11 cellular contexts compared by ENCODE assay signal in the genomic region with DNA sequence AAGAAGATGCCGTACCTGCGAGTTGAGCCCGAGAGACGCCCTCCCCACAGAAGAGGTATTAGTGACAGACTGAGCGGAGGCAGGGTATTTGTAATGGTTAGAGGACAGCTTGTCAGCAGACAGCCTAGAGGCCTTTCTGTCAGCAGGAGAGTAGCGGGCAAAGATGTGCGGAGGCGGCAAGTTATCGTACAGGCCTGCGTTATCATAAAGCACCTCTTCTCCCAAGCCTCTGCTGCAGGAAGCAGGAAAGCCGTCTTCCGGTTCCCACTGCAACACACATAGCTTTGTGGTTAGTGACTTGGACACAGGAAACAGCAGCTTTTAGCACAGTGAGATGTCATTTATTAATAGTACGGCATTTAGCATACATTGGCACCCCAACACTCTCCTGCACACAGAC.
DNase-seq lines count a peak whose midpoint lies in the region; ATAC-seq and TF ChIP-seq lines count a peak whose summit lies in the region.
"Had no signal": no experiment of that assay in that cellular context is flagged by ENCODE, and none has a peak within 500 bp of the region (broad histone marks: within the 10 kb centered on the region; RNA-seq: fewer than 3 reads in every experiment).

No MANE protein-coding gene starts in this region.

- TF ChIP-seq CTCF in cardiac muscle cell (IDR thresholded peaks at IDR 0.05; ENCODE audit: low read depth, low read length): no peak

- H3K4me3 Mint-ChIP-seq in activated CD4-positive, alpha-beta memory T cell treated with anti-CD3 and anti-CD28 coated beads for 36 hours: peak overlapping the region; percentile 15
- no peak overlapping the region for H3K4me3 Mint-ChIP-seq in activated CD4-positive, alpha-beta memory T cell treated with anti-CD3 and anti-CD28 coated beads, Interleukin-2, amount 10 ng/mL, durations not matched to agents 7 days and 5 days
- peak overlapping the region; percentile 40 for H3K4me3 Mint-ChIP-seq in activated naive CD8-positive, alpha-beta T cell
- H3K4me3 Mint-ChIP-seq: type B pancreatic cell had no signal

- peak; percentile 57 for DNase-seq in activated CD4-positive, alpha-beta memory T cell treated with anti-CD3 and anti-CD28 coated beads for 36 hours
- DNase-seq in activated CD4-positive, alpha-beta memory T cell treated with anti-CD3 and anti-CD28 coated beads, Interleukin-2, amount 10 ng/mL, durations not matched to agents 7 days and 5 days: no peak
- DNase-seq in cardiac muscle cell (ENCODE audit: low read depth in 1 of 2, low spot score in 1 of 2): peak; percentile 54 to 84
- DNase-seq in stimulated activated CD4-positive, alpha-beta T cell treated with anti-CD3 and anti-CD28 coated beads, Interleukin-4, amount 100 ng/mL, for 1 hour: peak; percentile 16
- no peak for DNase-seq in activated CD4-positive, CD25-positive, alpha-beta regulatory T cell treated with anti-CD3 and anti-CD28 coated beads, Interleukin-2, amount 50 U/mL, for 72 hours
- no peak for DNase-seq in Karpas-422
- DNase-seq: KG1, NCI-H510A treated with DMSO at 0.1 percent for 48 hours had no signal

- H3K4me3 ChIP-seq in cardiac muscle cell: no peak overlapping the region
- no peak overlapping the region for H3K4me3 ChIP-seq in Karpas-422 (ENCODE audit: low read length)

- H3K27me3 Mint-ChIP-seq in activated CD4-positive, alpha-beta memory T cell treated with anti-CD3 and anti-CD28 coated beads for 36 hours: no peaks in the 10 kb centered on the region
- H3K27me3 Mint-ChIP-seq in activated CD4-positive, alpha-beta memory T cell treated with anti-CD3 and anti-CD28 coated beads, Interleukin-2, amount 10 ng/mL, durations not matched to agents 7 days and 5 days: no peaks in the 10 kb centered on the region
- H3K27me3 Mint-ChIP-seq in activated naive CD8-positive, alpha-beta T cell: no peaks in the 10 kb centered on the region
- H3K27me3 Mint-ChIP-seq: type B pancreatic cell had no signal

- POLR2A ChIA-PET in activated CD4-positive, alpha-beta memory T cell treated with anti-CD3 and anti-CD28 coated beads for 36 hours (lab: Charles Lee): no interaction called here
- POLR2A ChIA-PET in activated CD4-positive, alpha-beta memory T cell treated with anti-CD3 and anti-CD28 coated beads, Interleukin-2, amount 10 ng/mL, durations not matched to agents 7 days and 5 days (lab: Charles Lee): interaction anchor here (1.0 kb wide), 1 partner anchor 9 kb away, joined by 3 read pairs; no protein-coding TSS in a partner anchor

- no peaks in the 10 kb centered on the region for H3K79me2 ChIP-seq in Karpas-422 (ENCODE audit: low read length)

- no peaks in the 10 kb centered on the region for H3K27me3 ChIP-seq in cardiac muscle cell
- H3K27me3 ChIP-seq in Karpas-422 (ENCODE audit: low read length): no peaks in the 10 kb centered on the region

- H3K4me1 Mint-ChIP-seq in activated CD4-positive, alpha-beta memory T cell treated with anti-CD3 and anti-CD28 coated beads for 36 hours (ENCODE audit: low read depth): peaks cover 88% of the 10 kb centered on the region
- H3K4me1 Mint-ChIP-seq in activated CD4-positive, alpha-beta memory T cell treated with anti-CD3 and anti-CD28 coated beads, Interleukin-2, amount 10 ng/mL, durations not matched to agents 7 days and 5 days: peaks cover 75% of the 10 kb centered on the region
- H3K4me1 Mint-ChIP-seq in activated naive CD8-positive, alpha-beta T cell (ENCODE audit: low read depth): peaks cover 32% of the 10 kb centered on the region

- CTCF ChIA-PET in activated CD4-positive, alpha-beta memory T cell treated with anti-CD3 and anti-CD28 coated beads for 36 hours (lab: Charles Lee): interaction anchor here (1.0 to 1.9 kb wide), 3 partner anchors 19 to 21 kb away, joined by 3 to 5 read pairs (median 4); no protein-coding TSS in a partner anchor
- CTCF ChIA-PET in activated CD4-positive, alpha-beta memory T cell treated with anti-CD3 and anti-CD28 coated beads, Interleukin-2, amount 10 ng/mL, durations not matched to agents 7 days and 5 days (lab: Charles Lee): interaction anchor here (1.9 kb wide), 1 partner anchor 21 kb away, joined by 6 read pairs; no protein-coding TSS in a partner anchor

- peak overlapping the region; percentile 93 for H3K27ac Mint-ChIP-seq in activated CD4-positive, alpha-beta memory T cell treated with anti-CD3 and anti-CD28 coated beads for 36 hours
- no peak overlapping the region for H3K27ac Mint-ChIP-seq in activated CD4-positive, alpha-beta memory T cell treated with anti-CD3 and anti-CD28 coated beads, Interleukin-2, amount 10 ng/mL, durations not matched to agents 7 days and 5 days
- H3K27ac Mint-ChIP-seq in activated naive CD8-positive, alpha-beta T cell: peak overlapping the region; percentile 93
- H3K27ac Mint-ChIP-seq: type B pancreatic cell had no signal

- peak overlapping the region; percentile 87 for H3K27ac ChIP-seq in cardiac muscle cell
- no peak overlapping the region for H3K27ac ChIP-seq in Karpas-422 (ENCODE audit: low read length)

- peaks cover 53% of the 10 kb centered on the region for H3K36me3 Mint-ChIP-seq in activated CD4-positive, alpha-beta memory T cell treated with anti-CD3 and anti-CD28 coated beads for 36 hours
- no peaks in the 10 kb centered on the region for H3K36me3 Mint-ChIP-seq in activated CD4-positive, alpha-beta memory T cell treated with anti-CD3 and anti-CD28 coated beads, Interleukin-2, amount 10 ng/mL, durations not matched to agents 7 days and 5 days (ENCODE audit: low read depth)
- peaks cover 12% of the 10 kb centered on the region for H3K36me3 Mint-ChIP-seq in activated naive CD8-positive, alpha-beta T cell

- peaks cover 37% of the 10 kb centered on the region for H3K4me1 ChIP-seq in cardiac muscle cell (ENCODE audit: low read depth)
- no peaks in the 10 kb centered on the region for H3K4me1 ChIP-seq in Karpas-422 (ENCODE audit: low read length)

- H3K9ac ChIP-seq in Karpas-422 (ENCODE audit: low read length): no peak overlapping the region

- intact Hi-C loops in activated CD4-positive, alpha-beta memory T cell treated with anti-CD3 and anti-CD28 coated beads for 36 hours (cut with micrococcal nuclease): loop anchor here (2.0 kb wide), 1 partner anchor 23 kb away; no protein-coding TSS in a partner anchor

- no peaks in the 10 kb centered on the region for H3K36me3 ChIP-seq in cardiac muscle cell
- H3K36me3 ChIP-seq in Karpas-422 (ENCODE audit: insufficient read depth, low read length): no peaks in the 10 kb centered on the region

- ATAC-seq in GM18502 (IDR thresholded peaks at IDR 0.05; ENCODE audit: poor library complexity, unreplicated experiment): no peak

- no peak overlapping the region for H3K4me2 ChIP-seq in Karpas-422 (ENCODE audit: low read depth, low read length, poor library complexity, severe bottlenecking)

- no peak overlapping the region for H2AFZ ChIP-seq in Karpas-422 (ENCODE audit: low read length)

- H3K9me2 ChIP-seq in Karpas-422 (replicated peaks; ENCODE audit: insufficient read depth, low read length): no peaks in the 10 kb centered on the region

- H3K9me3 ChIP-seq in cardiac muscle cell (ENCODE audit: low read depth) (no peaks in the 10 kb centered on the region), Karpas-422 (ENCODE audit: low read length) (no peaks in the 10 kb centered on the region)

- H4K20me1 ChIP-seq in Karpas-422 (ENCODE audit: insufficient read depth, low read depth, low read length): 0 out of 2 replicates have a peak, but pooled peaks cover 5% of the 10 kb centered on the region

- no peaks in the 10 kb centered on the region for H3K9me3 Mint-ChIP-seq in activated CD4-positive, alpha-beta memory T cell treated with anti-CD3 and anti-CD28 coated beads for 36 hours
- H3K9me3 Mint-ChIP-seq in activated CD4-positive, alpha-beta memory T cell treated with anti-CD3 and anti-CD28 coated beads, Interleukin-2, amount 10 ng/mL, durations not matched to agents 7 days and 5 days: no peaks in the 10 kb centered on the region
- no peaks in the 10 kb centered on the region for H3K9me3 Mint-ChIP-seq in activated naive CD8-positive, alpha-beta T cell (ENCODE audit: low read depth)
- H3K9me3 Mint-ChIP-seq: type B pancreatic cell had no signal

Comparison
In these comparisons a context has a peak if more than half of its experiments do, and no peak if none do; other contexts are left out.
1. DNase-seq: peak in activated CD4-positive, alpha-beta memory T cell treated with anti-CD3 and anti-CD28 coated beads for 36 hours (single experiment), cardiac muscle cell (2 of 2) and stimulated activated CD4-positive, alpha-beta T cell treated with anti-CD3 and anti-CD28 coated beads, Interleukin-4, amount 100 ng/mL, for 1 hour (single experiment); none in activated CD4-positive, alpha-beta memory T cell treated with anti-CD3 and anti-CD28 coated beads, Interleukin-2, amount 10 ng/mL, durations not matched to agents 7 days and 5 days (single experiment), activated CD4-positive, CD25-positive, alpha-beta regulatory T cell treated with anti-CD3 and anti-CD28 coated beads, Interleukin-2, amount 50 U/mL, for 72 hours (single experiment) and Karpas-422 (single experiment).